ENCODE assay signal across 16 cellular contexts in genomic region chr16:35690413-35690812, GRCh38.
DNase-seq lines count a peak whose midpoint lies in the region; TF ChIP-seq lines count a peak whose summit lies in the region.
"Had no signal": no experiment of that assay in that cellular context is flagged by ENCODE, and none has a peak within 500 bp of the region (broad histone marks: within the 10 kb centered on the region; RNA-seq: fewer than 3 reads in every experiment).

No MANE protein-coding gene starts in this region.

- H3K4me1 Mint-ChIP-seq in type B pancreatic cell (ENCODE audit: unreplicated experiment) = no peaks in the 10 kb centered on the region
- H3K4me1 Mint-ChIP-seq: CD4-positive, alpha-beta memory T cell; GM23338; H9 had no signal

- DNase-seq in activated effector memory CD4-positive, alpha-beta T cell treated with anti-CD3 and anti-CD28 coated beads, Interleukin-2, amount 50 U/mL, for 16 hours = peak; percentile 34
- no peak for DNase-seq in activated effector memory CD4-positive, alpha-beta T cell treated with Interleukin-2 at 50 U/mL for 16 hours
- DNase-seq in coronary artery (ENCODE audit: low spot score) (peak; percentile 53), type B pancreatic cell (ENCODE audit: extremely low spot score, unreplicated experiment) (peak; percentile 16), NAMALWA (ENCODE audit: low spot score) (no peak), NCI-H1436 (lab: John Stamatoyannopoulos, UW) (no peak)
- DNase-seq: 8988T; C1 segment of cervical spinal cord; Calu3; CD4-positive, alpha-beta memory T cell; COR-L47; DMS53; DMS79 treated with DMSO at 0.1 percent for 48 hours; GF-D8; H9 had no signal

- peaks cover 10% of the 10 kb centered on the region for H3K9me3 Mint-ChIP-seq in type B pancreatic cell

- H3K27ac Mint-ChIP-seq in type B pancreatic cell = no peak overlapping the region
- H3K27ac Mint-ChIP-seq: CD4-positive, alpha-beta memory T cell; GM23338; H9 had no signal

- H3K36me3 Mint-ChIP-seq in type B pancreatic cell = no peaks in the 10 kb centered on the region

- H3K27ac ChIP-seq in coronary artery = no peak overlapping the region

- H3K4me3 ChIP-seq in coronary artery = no peak overlapping the region
- H3K4me3 ChIP-seq: GM23338 had no signal

- no peaks in the 10 kb centered on the region for H3K27me3 Mint-ChIP-seq in type B pancreatic cell
- H3K27me3 Mint-ChIP-seq: CD4-positive, alpha-beta memory T cell had no signal

- no peak overlapping the region for H3K4me3 Mint-ChIP-seq in type B pancreatic cell
- H3K4me3 Mint-ChIP-seq: CD4-positive, alpha-beta memory T cell; GM23338; H9 had no signal

- no peak for TF ChIP-seq CTCF in coronary artery (IDR thresholded peaks at IDR 0.05)
- no peak for TF ChIP-seq CTCF in type B pancreatic cell (conservative IDR thresholded peaks at IDR 0.05)

Comparison
In these comparisons a context has a peak if more than half of its experiments do, and no peak if none do; other contexts are left out.
1. DNase-seq: peak in activated effector memory CD4-positive, alpha-beta T cell treated with anti-CD3 and anti-CD28 coated beads, Interleukin-2, amount 50 U/mL, for 16 hours (single experiment), coronary artery (single experiment) and type B pancreatic cell (single experiment); none in activated effector memory CD4-positive, alpha-beta T cell treated with Interleukin-2 at 50 U/mL for 16 hours (single experiment), NAMALWA (single experiment) and NCI-H1436 (single experiment).